ENCODE assay signal across 8 cellular contexts in genomic region chr1:203504400-203505250, GRCh38. TPM values are rescaled to one million over a fixed set of nuclear protein-coding genes. Genes with fewer than 3 reads are reported as not detected.
DNase-seq lines count a peak whose midpoint lies in the region; ATAC-seq and TF ChIP-seq lines count a peak whose summit lies in the region.

No MANE protein-coding gene starts in this region.

- no peaks in the 10 kb centered on the region for H3K36me3 Mint-ChIP-seq in activated naive CD4-positive, alpha-beta T cell treated with anti-CD3 and anti-CD28 coated beads for 36 hours (ENCODE audit: low read depth)

- intact Hi-C loops in activated naive CD4-positive, alpha-beta T cell treated with anti-CD3 and anti-CD28 coated beads for 36 hours (cut with micrococcal nuclease), result loop anchor here (1.0 to 10.0 kb wide), 4 partner anchors 122 to 624 kb away; partner anchors contain the start of genes ATP2B4 and SNRPE
- intact Hi-C loops in tibial artery (cut with DNase I; ENCODE audit: low total_unique reads), result loop anchor here (5.0 kb wide), 1 partner anchor 118 kb away; no protein-coding TSS in a partner anchor

- no peak overlapping the region for H3K27ac ChIP-seq in parathyroid adenoma
- H3K27ac ChIP-seq in tibial artery, result no peak overlapping the region

- no peaks in the 10 kb centered on the region for H3K9me3 Mint-ChIP-seq in activated naive CD4-positive, alpha-beta T cell treated with anti-CD3 and anti-CD28 coated beads for 36 hours

- no peaks in the 10 kb centered on the region for H3K27me3 Mint-ChIP-seq in activated naive CD4-positive, alpha-beta T cell treated with anti-CD3 and anti-CD28 coated beads for 36 hours (ENCODE audit: low read depth)

- H3K4me2 ChIP-seq in parathyroid adenoma (ENCODE audit: low read length), result no peak overlapping the region

- no peak overlapping the region for H3K4me3 Mint-ChIP-seq in activated naive CD4-positive, alpha-beta T cell treated with anti-CD3 and anti-CD28 coated beads for 36 hours

- TF ChIP-seq CTCF in parathyroid adenoma (IDR thresholded peaks at IDR 0.05) (peak; percentile 61), tibial artery (IDR thresholded peaks at IDR 0.05) (peak; percentile 83 to 89)

- H3K4me3 ChIP-seq in parathyroid adenoma (ENCODE audit: low read depth, low read length) (no peak overlapping the region), tibial artery (no peak overlapping the region)

- H3K9ac ChIP-seq in parathyroid adenoma, result no peak overlapping the region

- H2AFZ ChIP-seq in parathyroid adenoma, result no peak overlapping the region

- H3K4me1 ChIP-seq in parathyroid adenoma (no peaks in the 10 kb centered on the region), tibial artery (peaks cover 0 to 36% (median 14%) of the 10 kb centered on the region in 4 donors)

- H3K27me3 ChIP-seq in parathyroid adenoma (ENCODE audit: control insufficient read depth, insufficient read depth, low read length) (no peaks in the 10 kb centered on the region), tibial artery (no peaks in the 10 kb centered on the region)

- H3K9me3 ChIP-seq in parathyroid adenoma (ENCODE audit: control insufficient read depth, low read length) (no peaks in the 10 kb centered on the region), tibial artery (no peaks in the 10 kb centered on the region)

- H3K36me3 ChIP-seq in parathyroid adenoma (ENCODE audit: control insufficient read depth, insufficient read depth, low read length) (no peaks in the 10 kb centered on the region), tibial artery (no peaks in the 10 kb centered on the region)

- CTCF ChIA-PET in activated naive CD4-positive, alpha-beta T cell treated with anti-CD3 and anti-CD28 coated beads for 36 hours (lab: Charles Lee), result interaction anchor here (0.6 to 9.3 kb wide), 35 partner anchors 9 to 308 kb away, joined by 3 to 130 read pairs (median 4); partner anchors contain the start of genes ATP2B4 and FMOD

- ATAC-seq in SK-N-SH treated with all-trans-retinoic acid at 6 μM for 48 hours (peak; percentile 83), HG02610 (IDR thresholded peaks at IDR 0.05; ENCODE audit: unreplicated experiment) (no peak)

- DNase-seq in ELR (ENCODE audit: low read depth) (peak; percentile 85), NCI-H1092 (lab: John Stamatoyannopoulos, UW) (peak; percentile 89), glomerular visceral epithelial cell (ENCODE audit: extremely low spot score) (peak; percentile 86), tibial artery (peak; percentile 88 to 89)
- DNase-seq in activated naive CD4-positive, alpha-beta T cell treated with anti-CD3 and anti-CD28 coated beads for 36 hours, result peak; percentile 91

- H3K4me1 Mint-ChIP-seq in activated naive CD4-positive, alpha-beta T cell treated with anti-CD3 and anti-CD28 coated beads for 36 hours (ENCODE audit: low read depth), result peaks cover 6% of the 10 kb centered on the region

- H3K27ac Mint-ChIP-seq in activated naive CD4-positive, alpha-beta T cell treated with anti-CD3 and anti-CD28 coated beads for 36 hours, result no peak overlapping the region

- no peaks in the 10 kb centered on the region for H3K79me2 ChIP-seq in parathyroid adenoma

TF ChIP-seq in SK-N-SH treated with all-trans-retinoic acid at 6 μM for 48 hours, 23 proteins besides CTCF, POLR2A, EP300 and RAD21:
- no peak for TF ChIP-seq ZNF8 (CRISPR knock-in tag; IDR thresholded peaks at IDR 0.05)
- TF ChIP-seq ZFP30 (CRISPR knock-in tag; IDR thresholded peaks at IDR 0.05), result no peak
- 0 out of 2 replicates have a peak, but pooled peaks have one; percentile 23 for TF ChIP-seq RARB (CRISPR knock-in tag; IDR thresholded peaks at IDR 0.05)
- no peak for TF ChIP-seq CSDC2 (CRISPR knock-in tag; IDR thresholded peaks at IDR 0.05)
TF ChIP-seq in SK-N-SH treated with all-trans-retinoic acid at 6 μM for 48 hours: peak in this region for 1.

RNA-seq across cellular contexts. Expression of gene OPTC, which starts 10.7 kb away (rescaled TPM):
- total RNA-seq in activated naive CD4-positive, alpha-beta T cell treated with anti-CD3 and anti-CD28 coated beads for 36 hours, result not detected

RNA-seq across cellular contexts. Expression of gene PRELP, which starts 29.0 kb away (rescaled TPM):
- total RNA-seq in activated naive CD4-positive, alpha-beta T cell treated with anti-CD3 and anti-CD28 coated beads for 36 hours, result not detected
